ENCODE assay signal across 2 cellular contexts in the genomic region with DNA sequence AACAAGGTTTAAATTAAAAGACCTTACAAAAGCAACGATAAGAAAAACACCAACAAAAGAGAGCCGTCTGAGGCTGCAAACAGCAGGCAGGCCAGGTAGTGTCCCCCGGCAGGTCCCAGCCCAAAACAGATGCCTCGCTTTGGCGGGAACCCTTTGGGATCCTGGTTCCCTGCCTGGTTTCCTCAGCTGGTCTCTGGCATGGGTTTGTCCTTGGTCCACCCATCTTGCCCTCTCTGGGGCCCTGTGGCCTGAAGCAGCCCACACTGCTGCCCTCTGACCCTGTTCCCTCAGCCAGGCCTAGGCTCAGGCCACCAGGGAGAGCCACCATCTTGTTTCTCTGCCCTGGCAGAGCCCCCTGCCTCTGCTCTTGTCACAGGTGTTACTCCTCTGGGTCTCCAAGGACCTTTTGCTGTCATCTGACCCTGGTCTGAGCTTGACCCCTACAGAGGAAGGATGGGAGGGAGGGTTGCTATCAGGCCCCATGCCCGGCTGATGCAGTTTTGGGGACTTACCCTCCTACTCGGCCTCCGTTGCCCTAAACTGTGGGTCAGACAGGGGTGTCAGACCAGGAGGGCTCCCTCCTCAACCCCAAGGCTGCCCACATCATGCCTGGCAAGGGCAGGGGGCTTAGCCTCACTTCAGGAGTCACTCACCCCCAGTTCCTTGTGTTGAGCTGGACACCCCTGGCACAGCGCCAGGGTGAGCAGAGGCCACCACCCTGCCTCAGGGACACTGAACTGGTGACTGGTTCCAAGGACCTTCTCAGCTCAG.
TF ChIP-seq lines count a peak whose summit lies in the region.

No MANE protein-coding gene starts in this region.

TF ChIP-seq in SK-N-SH, 30 proteins besides CTCF, POLR2A, EP300 and RAD21 (continued from another document):
- TF ChIP-seq, protein P1, sequence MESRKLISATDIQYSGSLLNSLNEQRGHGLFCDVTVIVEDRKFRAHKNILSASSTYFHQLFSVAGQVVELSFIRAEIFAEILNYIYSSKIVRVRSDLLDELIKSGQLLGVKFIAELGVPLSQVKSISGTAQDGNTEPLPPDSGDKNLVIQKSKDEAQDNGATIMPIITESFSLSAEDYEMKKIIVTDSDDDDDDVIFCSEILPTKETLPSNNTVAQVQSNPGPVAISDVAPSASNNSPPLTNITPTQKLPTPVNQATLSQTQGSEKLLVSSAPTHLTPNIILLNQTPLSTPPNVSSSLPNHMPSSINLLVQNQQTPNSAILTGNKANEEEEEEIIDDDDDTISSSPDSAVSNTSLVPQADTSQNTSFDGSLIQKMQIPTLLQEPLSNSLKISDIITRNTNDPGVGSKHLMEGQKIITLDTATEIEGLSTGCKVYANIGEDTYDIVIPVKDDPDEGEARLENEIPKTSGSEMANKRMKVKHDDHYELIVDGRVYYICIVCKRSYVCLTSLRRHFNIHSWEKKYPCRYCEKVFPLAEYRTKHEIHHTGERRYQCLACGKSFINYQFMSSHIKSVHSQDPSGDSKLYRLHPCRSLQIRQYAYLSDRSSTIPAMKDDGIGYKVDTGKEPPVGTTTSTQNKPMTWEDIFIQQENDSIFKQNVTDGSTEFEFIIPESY (IDR thresholded peaks at IDR 0.05; ENCODE audit: borderline replicate concordance, low read depth), result no peak
- no peak for TF ChIP-seq RCOR1 (IDR thresholded peaks at IDR 0.05; ENCODE audit: low read length)
- TF ChIP-seq NFIC (IDR thresholded peaks at IDR 0.05; ENCODE audit: borderline replicate concordance), result no peak
- TF ChIP-seq FOXJ3 (CRISPR knock-in tag; IDR thresholded peaks at IDR 0.05), result no peak
- TF ChIP-seq RFX5 (IDR thresholded peaks at IDR 0.05; ENCODE audit: low read length), result no peak
- TF ChIP-seq YY1 (IDR thresholded peaks at IDR 0.05; ENCODE audit: low read depth), result no peak
- TF ChIP-seq, protein P2, sequence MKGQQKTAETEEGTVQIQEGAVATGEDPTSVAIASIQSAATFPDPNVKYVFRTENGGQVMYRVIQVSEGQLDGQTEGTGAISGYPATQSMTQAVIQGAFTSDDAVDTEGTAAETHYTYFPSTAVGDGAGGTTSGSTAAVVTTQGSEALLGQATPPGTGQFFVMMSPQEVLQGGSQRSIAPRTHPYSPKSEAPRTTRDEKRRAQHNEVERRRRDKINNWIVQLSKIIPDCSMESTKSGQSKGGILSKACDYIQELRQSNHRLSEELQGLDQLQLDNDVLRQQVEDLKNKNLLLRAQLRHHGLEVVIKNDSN (IDR thresholded peaks at IDR 0.05; ENCODE audit: borderline replicate concordance, low read depth), result no peak
- TF ChIP-seq, protein P3, sequence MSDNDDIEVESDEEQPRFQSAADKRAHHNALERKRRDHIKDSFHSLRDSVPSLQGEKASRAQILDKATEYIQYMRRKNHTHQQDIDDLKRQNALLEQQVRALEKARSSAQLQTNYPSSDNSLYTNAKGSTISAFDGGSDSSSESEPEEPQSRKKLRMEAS (IDR thresholded peaks at IDR 0.05; ENCODE audit: low read depth), result no peak
- TF ChIP-seq, protein P4, sequence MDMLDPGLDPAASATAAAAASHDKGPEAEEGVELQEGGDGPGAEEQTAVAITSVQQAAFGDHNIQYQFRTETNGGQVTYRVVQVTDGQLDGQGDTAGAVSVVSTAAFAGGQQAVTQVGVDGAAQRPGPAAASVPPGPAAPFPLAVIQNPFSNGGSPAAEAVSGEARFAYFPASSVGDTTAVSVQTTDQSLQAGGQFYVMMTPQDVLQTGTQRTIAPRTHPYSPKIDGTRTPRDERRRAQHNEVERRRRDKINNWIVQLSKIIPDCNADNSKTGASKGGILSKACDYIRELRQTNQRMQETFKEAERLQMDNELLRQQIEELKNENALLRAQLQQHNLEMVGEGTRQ (IDR thresholded peaks at IDR 0.05; ENCODE audit: borderline replicate concordance, low read depth, low read length), result no peak
- no peak for TF ChIP-seq SIN3A (IDR thresholded peaks at IDR 0.05; ENCODE audit: borderline replicate concordance, low read depth, low read length)
- TF ChIP-seq FOXM1 (IDR thresholded peaks at IDR 0.05; ENCODE audit: low read depth), result no peak
- no peak for TF ChIP-seq ELF1 (IDR thresholded peaks at IDR 0.05)

TF ChIP-seq in SK-N-SH treated with all-trans-retinoic acid at 6 μM for 48 hours, 23 proteins besides CTCF, POLR2A, EP300 and RAD21 (continued from another document):
- TF ChIP-seq, protein P5, sequence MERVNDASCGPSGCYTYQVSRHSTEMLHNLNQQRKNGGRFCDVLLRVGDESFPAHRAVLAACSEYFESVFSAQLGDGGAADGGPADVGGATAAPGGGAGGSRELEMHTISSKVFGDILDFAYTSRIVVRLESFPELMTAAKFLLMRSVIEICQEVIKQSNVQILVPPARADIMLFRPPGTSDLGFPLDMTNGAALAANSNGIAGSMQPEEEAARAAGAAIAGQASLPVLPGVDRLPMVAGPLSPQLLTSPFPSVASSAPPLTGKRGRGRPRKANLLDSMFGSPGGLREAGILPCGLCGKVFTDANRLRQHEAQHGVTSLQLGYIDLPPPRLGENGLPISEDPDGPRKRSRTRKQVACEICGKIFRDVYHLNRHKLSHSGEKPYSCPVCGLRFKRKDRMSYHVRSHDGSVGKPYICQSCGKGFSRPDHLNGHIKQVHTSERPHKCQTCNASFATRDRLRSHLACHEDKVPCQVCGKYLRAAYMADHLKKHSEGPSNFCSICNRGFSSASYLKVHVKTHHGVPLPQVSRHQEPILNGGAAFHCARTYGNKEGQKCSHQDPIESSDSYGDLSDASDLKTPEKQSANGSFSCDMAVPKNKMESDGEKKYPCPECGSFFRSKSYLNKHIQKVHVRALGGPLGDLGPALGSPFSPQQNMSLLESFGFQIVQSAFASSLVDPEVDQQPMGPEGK (CRISPR knock-in tag; IDR thresholded peaks at IDR 0.05; ENCODE audit: borderline replicate concordance), result no peak
TF ChIP-seq in SK-N-SH treated with all-trans-retinoic acid at 6 μM for 48 hours: peak in this region for 0.
